21 cellular contexts compared by ENCODE assay signal in the genomic region with DNA sequence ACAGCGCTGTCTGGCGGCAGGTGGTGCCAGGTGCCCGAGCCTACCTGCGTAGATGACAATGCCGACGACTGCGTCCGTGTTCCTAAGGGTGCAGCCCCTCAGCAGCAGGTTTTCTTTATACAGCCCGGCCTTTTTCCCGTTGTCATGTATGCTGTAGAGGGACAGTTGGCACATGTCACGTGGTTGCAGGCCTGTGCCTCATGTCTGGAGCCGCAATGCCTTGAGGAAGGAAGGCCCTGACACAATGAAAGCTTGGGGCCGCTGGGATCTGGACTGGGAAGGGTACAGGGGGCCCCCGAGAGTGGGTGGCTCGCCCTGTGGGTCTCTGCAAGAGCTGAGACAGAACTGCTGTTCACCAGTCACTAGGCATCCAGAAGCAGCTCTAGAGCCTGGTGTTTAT.
DNase-seq lines count a peak whose midpoint lies in the region; ATAC-seq, FAIRE-seq and TF ChIP-seq lines count a peak whose summit lies in the region.
"Had no signal": no experiment of that assay in that cellular context is flagged by ENCODE, and none has a peak within 500 bp of the region (broad histone marks: within the 10 kb centered on the region; RNA-seq: fewer than 3 reads in every experiment).

No MANE protein-coding gene starts in this region.

- peak; percentile 15 for DNase-seq in activated CD8-positive, alpha-beta T cell treated with anti-CD3 and anti-CD28 coated beads, Interleukin-2, amount 10 ng/mL, durations not matched to agents 7 days and 5 days
- no peak for DNase-seq in activated CD8-positive, alpha-beta T cell treated with anti-CD3 and anti-CD28 coated beads for 36 hours
- DNase-seq in K562 (ENCODE audit: extremely low read depth in 1 of 4, low spot score in 3 of 4): no peak
- DNase-seq in HepG2 (ENCODE audit: low spot score): no peak
- peak; percentile 25 for DNase-seq in stomach
- no peak for DNase-seq in NCI-H1092 (lab: John Stamatoyannopoulos, UW)
- no peak for DNase-seq in effector memory CD8-positive, alpha-beta T cell
- DNase-seq: Calu3, GF-D8, GOT3, MM.1S, NCI-H1092 treated with DMSO at 0.1 percent for 48 hours, NCI-H2081 had no signal

- intact Hi-C loops in activated CD8-positive, alpha-beta T cell treated with anti-CD3 and anti-CD28 coated beads for 36 hours (cut with micrococcal nuclease): no loop called here
- intact Hi-C loops in K562 (cut with micrococcal nuclease) (no loop called here), HepG2 (cut with micrococcal nuclease; ENCODE audit: unreplicated experiment) (no loop called here), stomach (cut with DNase I; ENCODE audit: low total_unique reads) (no loop called here)

- WGBS in K562 (ENCODE audit: insufficient coverage, low coverage, missing lambda C conversion rate): 11% methylated on average over 11 of the region's 15 CpGs
- 81% methylated on average over 10 of the region's 15 CpGs for whole genome bisulfite sequencing in HepG2 (ENCODE audit: low lambda C conversion rate)
- WGBS in stomach, 5 donors: 87 to 92% (median 91%) methylated on average over 15 of the region's 15 CpGs

- H3K36me3 ChIP-seq in K562 (ENCODE audit: control insufficient read depth, insufficient read depth, low read length) (no peaks in the 10 kb centered on the region), HepG2 (replicated peaks in 1 of 2; ENCODE audit: control insufficient read depth in 1 of 2, insufficient read depth in 2 of 2, low read length in 2 of 2) (no peaks in the 10 kb centered on the region), stomach (peaks cover 0 to 23% (median 8%) of the 10 kb centered on the region in 4 donors)

- H3K9me1 ChIP-seq in K562 (ENCODE audit: control insufficient read depth, insufficient read depth, low read length): no peaks in the 10 kb centered on the region

- H3K79me2 ChIP-seq in K562 (ENCODE audit: control insufficient read depth, insufficient read depth, low read length): no peaks in the 10 kb centered on the region
- no peaks in the 10 kb centered on the region for H3K79me2 ChIP-seq in HepG2 (ENCODE audit: insufficient read depth, low read length)

- no peaks in the 10 kb centered on the region for H3K27me3 Mint-ChIP-seq in activated CD8-positive, alpha-beta T cell treated with anti-CD3 and anti-CD28 coated beads, Interleukin-2, amount 10 ng/mL, durations not matched to agents 7 days and 5 days (ENCODE audit: low read depth)
- no peaks in the 10 kb centered on the region for H3K27me3 Mint-ChIP-seq in activated CD8-positive, alpha-beta T cell treated with anti-CD3 and anti-CD28 coated beads for 36 hours
- H3K27me3 Mint-ChIP-seq in effector memory CD8-positive, alpha-beta T cell: no peaks in the 10 kb centered on the region

- TF ChIP-seq RAD21 in K562 (CRISPR knock-in tag; conservative IDR thresholded peaks at IDR 0.05 in 1 of 2, IDR thresholded peaks at IDR 0.05 in 1 of 2) (no peak), HepG2 (CRISPR knock-in tag; IDR thresholded peaks at IDR 0.05) (no peak)

- TF ChIP-seq EP300 in K562 (IDR thresholded peaks at IDR 0.05; ENCODE audit: low read length): no peak
- TF ChIP-seq EP300 in HepG2 (IDR thresholded peaks at IDR 0.05; ENCODE audit: low read depth in 2 of 2, low read length in 2 of 2): no peak
- no peak for TF ChIP-seq EP300 in HepG2 (CRISPR knock-in tag; IDR thresholded peaks at IDR 0.05; ENCODE audit: borderline replicate concordance)
- TF ChIP-seq EP300 in stomach (IDR thresholded peaks at IDR 0.05): no peak

- no peak for ATAC-seq in activated CD8-positive, alpha-beta T cell treated with anti-CD3 and anti-CD28 coated beads, Interleukin-2, amount 10 ng/mL, durations not matched to agents 7 days and 5 days
- ATAC-seq in activated CD8-positive, alpha-beta T cell treated with anti-CD3 and anti-CD28 coated beads for 36 hours: no peak
- ATAC-seq in K562: no peak
- ATAC-seq in HepG2: no peak
- no peak for ATAC-seq in GM18502 (IDR thresholded peaks at IDR 0.05; ENCODE audit: poor library complexity, unreplicated experiment)
- ATAC-seq in effector memory CD8-positive, alpha-beta T cell (replicated peaks): no peak
- ATAC-seq: CD8-positive, alpha-beta T cell; GM12878; HCT116; Panc1 had no signal

- H3K9me3 ChIP-seq in K562 (replicated peaks; ENCODE audit: control insufficient read depth, insufficient read depth, low read depth, low read length) (no peaks in the 10 kb centered on the region), HepG2 (ENCODE audit: low read length) (no peaks in the 10 kb centered on the region), stomach (no peaks in the 10 kb centered on the region)
- H3K9me3 ChIP-seq: BLaER1 had no signal

- no peak overlapping the region for H3K4me3 ChIP-seq in K562
- no peak overlapping the region for H3K4me3 ChIP-seq in HepG2 (replicated peaks in 1 of 3; ENCODE audit: insufficient read depth in 1 of 3, low read depth in 2 of 3, low read length in 3 of 3)
- no peak overlapping the region for H3K4me3 ChIP-seq in stomach
- H3K4me3 ChIP-seq: BLaER1, GM12878 had no signal

- peak overlapping the region; percentile 44 for H3K27ac Mint-ChIP-seq in activated CD8-positive, alpha-beta T cell treated with anti-CD3 and anti-CD28 coated beads, Interleukin-2, amount 10 ng/mL, durations not matched to agents 7 days and 5 days
- no peak overlapping the region for H3K27ac Mint-ChIP-seq in activated CD8-positive, alpha-beta T cell treated with anti-CD3 and anti-CD28 coated beads for 36 hours
- peak overlapping the region in 1 of 2 donors; percentile 44 for H3K27ac Mint-ChIP-seq in effector memory CD8-positive, alpha-beta T cell
- H3K27ac Mint-ChIP-seq: CD8-positive, alpha-beta T cell had no signal

- CTCF ChIA-PET in activated CD8-positive, alpha-beta T cell treated with anti-CD3 and anti-CD28 coated beads, Interleukin-2, amount 10 ng/mL, durations not matched to agents 7 days and 5 days (lab: Charles Lee): no interaction called here
- CTCF ChIA-PET in activated CD8-positive, alpha-beta T cell treated with anti-CD3 and anti-CD28 coated beads for 36 hours (lab: Charles Lee): no interaction called here
- CTCF ChIA-PET in K562 (lab: Yijun Ruan, JAX; ENCODE audit: low intra/inter-chr PET ratio) (no interaction called here), HepG2 (lab: Yijun Ruan, JAX; ENCODE audit: low intra/inter-chr PET ratio, low total read pairs) (no interaction called here)

- in situ Hi-C loops in K562 (cut with MboI): no loop called here
- in situ Hi-C loops in HepG2 (cut with HindIII; ENCODE audit: extremely low pct_ligation_motif_present, low pct_unique_long_range_greater_than_20kb): no loop called here

- no peaks in the 10 kb centered on the region for H3K4me1 Mint-ChIP-seq in activated CD8-positive, alpha-beta T cell treated with anti-CD3 and anti-CD28 coated beads, Interleukin-2, amount 10 ng/mL, durations not matched to agents 7 days and 5 days (ENCODE audit: low read depth)
- H3K4me1 Mint-ChIP-seq in activated CD8-positive, alpha-beta T cell treated with anti-CD3 and anti-CD28 coated beads for 36 hours (ENCODE audit: low read depth): no peaks in the 10 kb centered on the region
- H3K4me1 Mint-ChIP-seq in effector memory CD8-positive, alpha-beta T cell (ENCODE audit: low read depth in 2 of 2): peaks cover 0 to 4% of the 10 kb centered on the region in 2 donors

- H3K27me3 ChIP-seq in K562 (ENCODE audit: control insufficient read depth in 2 of 2, insufficient read depth in 2 of 2, low read length in 2 of 2): peaks cover 4 to 22% of the 10 kb centered on the region in 2 experiments; a peak in 4 of 5 replicates
- no peaks in the 10 kb centered on the region for H3K27me3 ChIP-seq in HepG2 (ENCODE audit: control insufficient read depth in 1 of 2, insufficient read depth in 2 of 2, low read length in 2 of 2)
- no peaks in the 10 kb centered on the region for H3K27me3 ChIP-seq in stomach
- H3K27me3 ChIP-seq: BLaER1 had no signal

- no peak for FAIRE-seq in K562 (lab: Jason Lieb, UNC)
- FAIRE-seq in HepG2 (lab: Jason Lieb, UNC): no peak
- FAIRE-seq: GM12878, GM18507, HTR-8/SVneo had no signal

- TF ChIP-seq CTCF in activated CD8-positive, alpha-beta T cell treated with anti-CD3 and anti-CD28 coated beads for 36 hours (IDR thresholded peaks at IDR 0.05): no peak
- no peak for TF ChIP-seq CTCF in K562 (IDR thresholded peaks at IDR 0.05 in 2 of 3, conservative IDR thresholded peaks at IDR 0.05 in 1 of 3; ENCODE audit: insufficient read depth in 2 of 3, low read depth in 1 of 3, low read length in 3 of 3)
- TF ChIP-seq CTCF in HepG2 (CRISPR knock-in tag; IDR thresholded peaks at IDR 0.05): no peak
- TF ChIP-seq CTCF in stomach (IDR thresholded peaks at IDR 0.05): no peak

- BruUV-seq in K562 (replicated peaks; lab: Mats Ljungman, UMichigan) (no TSS peak), HepG2 (replicated peaks; lab: Mats Ljungman, UMichigan) (no TSS peak)

- H3K4me2 ChIP-seq in K562 (ENCODE audit: insufficient read depth, low read length) (no peak overlapping the region), HepG2 (ENCODE audit: low read depth, low read length) (no peak overlapping the region)
- H3K4me2 ChIP-seq: BLaER1 had no signal

- TF ChIP-seq POLR2A in K562 (conservative IDR thresholded peaks at IDR 0.05): no peak
- TF ChIP-seq POLR2A in HepG2 (IDR thresholded peaks at IDR 0.05; ENCODE audit: insufficient read depth in 1 of 2, low read depth in 2 of 2, low read length in 2 of 2): no peak
- TF ChIP-seq POLR2A in stomach (IDR thresholded peaks at IDR 0.05): no peak

- H4K20me1 ChIP-seq in K562 (replicated peaks; ENCODE audit: control insufficient read depth, insufficient read depth, low read length) (no peaks in the 10 kb centered on the region), HepG2 (ENCODE audit: insufficient read depth, low read length) (no peaks in the 10 kb centered on the region)
- H4K20me1 ChIP-seq: BLaER1 had no signal

- POLR2A ChIA-PET in activated CD8-positive, alpha-beta T cell treated with anti-CD3 and anti-CD28 coated beads, Interleukin-2, amount 10 ng/mL, durations not matched to agents 7 days and 5 days (lab: Charles Lee): no interaction called here
- POLR2A ChIA-PET in activated CD8-positive, alpha-beta T cell treated with anti-CD3 and anti-CD28 coated beads for 36 hours (lab: Charles Lee): no interaction called here
- POLR2A ChIA-PET in K562 (lab: Yijun Ruan, JAX): interaction anchor here (0.6 kb wide), 1 partner anchor 176 kb away, joined by 3 read pairs; no protein-coding TSS in a partner anchor
- POLR2A ChIA-PET in HepG2 (lab: Yijun Ruan, JAX): no interaction called here

- no peaks in the 10 kb centered on the region for H3K9me3 Mint-ChIP-seq in activated CD8-positive, alpha-beta T cell treated with anti-CD3 and anti-CD28 coated beads, Interleukin-2, amount 10 ng/mL, durations not matched to agents 7 days and 5 days (ENCODE audit: insufficient read depth)
- no peaks in the 10 kb centered on the region for H3K9me3 Mint-ChIP-seq in activated CD8-positive, alpha-beta T cell treated with anti-CD3 and anti-CD28 coated beads for 36 hours
- no peaks in the 10 kb centered on the region for H3K9me3 Mint-ChIP-seq in effector memory CD8-positive, alpha-beta T cell
- H3K9me3 Mint-ChIP-seq: CD8-positive, alpha-beta T cell had no signal

- H3K27ac ChIP-seq in K562 (ENCODE audit: extremely low read depth, low read depth, low read length) (no peak overlapping the region), HepG2 (ENCODE audit: extremely low read length, insufficient read depth, low read length) (no peak overlapping the region), stomach (no peak overlapping the region)
- H3K27ac ChIP-seq: BLaER1 had no signal

- no peaks in the 10 kb centered on the region for H3K4me1 ChIP-seq in K562 (replicated peaks in 1 of 2; ENCODE audit: control insufficient read depth in 2 of 2, insufficient read depth in 2 of 2, low read length in 2 of 2)
- H3K4me1 ChIP-seq in HepG2 (ENCODE audit: insufficient read depth, low read length): no peaks in the 10 kb centered on the region
- no peaks in the 10 kb centered on the region for H3K4me1 ChIP-seq in stomach
- H3K4me1 ChIP-seq: BLaER1 had no signal

- H2AFZ ChIP-seq in K562 (ENCODE audit: low read depth, low read length): no peak overlapping the region
- no peak overlapping the region for H2AFZ ChIP-seq in HepG2 (ENCODE audit: low read length)

- H3K9ac ChIP-seq in K562 (ENCODE audit: insufficient read depth in 1 of 2, low read depth in 2 of 2, low read length in 2 of 2) (no peak overlapping the region), HepG2 (ENCODE audit: insufficient read depth, low read depth, low read length) (no peak overlapping the region)
- H3K9ac ChIP-seq: BLaER1 had no signal

- H3K4me3 Mint-ChIP-seq in activated CD8-positive, alpha-beta T cell treated with anti-CD3 and anti-CD28 coated beads, Interleukin-2, amount 10 ng/mL, durations not matched to agents 7 days and 5 days: no peak overlapping the region
- no peak overlapping the region for H3K4me3 Mint-ChIP-seq in activated CD8-positive, alpha-beta T cell treated with anti-CD3 and anti-CD28 coated beads for 36 hours
- H3K4me3 Mint-ChIP-seq in effector memory CD8-positive, alpha-beta T cell: no peak overlapping the region
- H3K4me3 Mint-ChIP-seq: CD8-positive, alpha-beta T cell had no signal

- H3K36me3 Mint-ChIP-seq in activated CD8-positive, alpha-beta T cell treated with anti-CD3 and anti-CD28 coated beads, Interleukin-2, amount 10 ng/mL, durations not matched to agents 7 days and 5 days (ENCODE audit: low read depth): peaks cover 30% of the 10 kb centered on the region
- H3K36me3 Mint-ChIP-seq in activated CD8-positive, alpha-beta T cell treated with anti-CD3 and anti-CD28 coated beads for 36 hours (ENCODE audit: low read depth): peaks cover 12% of the 10 kb centered on the region
- H3K36me3 Mint-ChIP-seq in effector memory CD8-positive, alpha-beta T cell (ENCODE audit: insufficient read depth): peaks cover 33% of the 10 kb centered on the region

Comparison
In these comparisons a context has a peak if more than half of its experiments do, and no peak if none do; other contexts are left out.
1. DNase-seq: peak in activated CD8-positive, alpha-beta T cell treated with anti-CD3 and anti-CD28 coated beads, Interleukin-2, amount 10 ng/mL, durations not matched to agents 7 days and 5 days (single experiment) and stomach (single experiment); none in activated CD8-positive, alpha-beta T cell treated with anti-CD3 and anti-CD28 coated beads for 36 hours (single experiment), K562 (0 of 4), HepG2 (single experiment), NCI-H1092 (single experiment) and effector memory CD8-positive, alpha-beta T cell (0 of 3).